1 cellular context compared by ENCODE assay signal in genomic region chr14:24031331-24031730, GRCh38. TPM values are rescaled to one million over a fixed set of nuclear protein-coding genes. Genes with fewer than 3 reads are reported as not detected.
"Had no signal": no experiment of that assay in that cellular context is flagged by ENCODE, and none has a peak within 500 bp of the region (broad histone marks: within the 10 kb centered on the region; RNA-seq: fewer than 3 reads in every experiment).

No MANE protein-coding gene starts in this region.

RNA-seq across cellular contexts. Expression of gene CPNE6, which starts 40.0 kb away (rescaled TPM):
- total RNA-seq: G401 had no signal
